In genomic region chr4:35365186-35365585, GRCh38 we compare ENCODE assay signal across 1 cellular context.
TF ChIP-seq lines count a peak whose summit lies in the region.

No MANE protein-coding gene starts in this region.

TF ChIP-seq in WTC11, 78 proteins besides CTCF, POLR2A, EP300 and RAD21 (continued from another document):
- no peak for TF ChIP-seq AFF4 (CRISPR knock-in tag; IDR thresholded peaks at IDR 0.05; ENCODE audit: borderline replicate concordance)
- TF ChIP-seq SOX15 (CRISPR knock-in tag; IDR thresholded peaks at IDR 0.05), result no peak
